In the genomic region with DNA sequence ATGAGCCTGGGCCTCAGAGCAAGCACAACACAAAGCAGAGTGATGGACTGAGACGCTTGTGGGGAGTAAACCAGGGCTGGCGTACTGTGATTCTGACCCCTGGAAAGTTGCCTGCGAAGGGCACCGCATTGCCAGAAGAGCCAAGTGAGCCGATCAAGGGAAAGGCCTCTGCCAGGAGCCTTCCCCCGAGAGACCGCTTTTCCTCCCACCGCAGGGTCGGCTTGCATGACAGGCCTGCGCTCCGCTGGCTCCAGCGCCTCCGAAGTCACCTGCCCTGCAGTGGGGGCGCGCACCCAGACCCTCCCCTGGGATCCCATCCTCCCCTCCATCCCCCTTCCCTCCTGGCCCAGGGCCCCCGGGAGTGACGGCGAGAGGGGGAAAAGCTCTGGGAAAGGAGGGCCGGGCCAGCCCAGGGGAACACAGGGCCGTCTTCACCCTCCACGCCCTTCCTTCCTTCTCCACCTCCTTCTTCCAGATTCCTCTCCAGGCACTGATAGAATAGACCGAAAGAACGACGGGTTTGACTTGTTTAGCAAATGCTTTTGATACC, we compare ENCODE assay signal across 8 cellular contexts.
DNase-seq lines count a peak whose midpoint lies in the region; ATAC-seq and TF ChIP-seq lines count a peak whose summit lies in the region.

No MANE protein-coding gene starts in this region.

- H3K36me3 Mint-ChIP-seq in natural killer cell treated with Interleukin-12 subunit alpha and Interleukin-12 subunit beta and Interleukin-15 and Interleukin-18, amount 100 ng/mL, for 72 hours: no peaks in the 10 kb centered on the region

- no peak overlapping the region for H3K27ac ChIP-seq in SK-N-SH (ENCODE audit: low read depth in 2 of 2, low read length in 1 of 2)
- H3K27ac ChIP-seq in esophagus (ENCODE audit: low read depth in 2 of 2, low read length in 1 of 2): peak overlapping the region; percentile 77 to 81

- H3K4me3 ChIP-seq in SK-N-SH (ENCODE audit: low read depth in 2 of 2, low read length in 1 of 2) (peak overlapping the region; percentile 52 to 62), esophagus (ENCODE audit: low read depth in 1 of 2, low read length in 2 of 2) (peak overlapping the region; percentile 48 to 51)

- no peaks in the 10 kb centered on the region for H4K20me1 ChIP-seq in SK-N-SH (ENCODE audit: insufficient read depth)

- no peak for TF ChIP-seq RAD21 in SK-N-SH (IDR thresholded peaks at IDR 0.05; ENCODE audit: low read length)

- peaks cover 4% of the 10 kb centered on the region for H3K9me3 Mint-ChIP-seq in natural killer cell treated with Interleukin-12 subunit alpha and Interleukin-12 subunit beta and Interleukin-15 and Interleukin-18, amount 100 ng/mL, for 72 hours

- no peaks in the 10 kb centered on the region for H3K36me3 ChIP-seq in SK-N-SH (replicated peaks in 1 of 2; ENCODE audit: control insufficient read depth in 1 of 2, insufficient read depth in 2 of 2, low read length in 1 of 2)
- H3K36me3 ChIP-seq in esophagus (ENCODE audit: control insufficient read depth in 2 of 2, insufficient read depth in 2 of 2, low read length in 1 of 2): no peaks in the 10 kb centered on the region

- TF ChIP-seq CTCF in SK-N-SH (IDR thresholded peaks at IDR 0.05): no peak

- H3K9me3 ChIP-seq in SK-N-SH: no peaks in the 10 kb centered on the region
- H3K9me3 ChIP-seq in esophagus (ENCODE audit: control insufficient read depth in 2 of 2, insufficient read depth in 1 of 2, low read depth in 1 of 2, low read length in 1 of 2): no peaks in the 10 kb centered on the region

- no peaks in the 10 kb centered on the region for H3K79me2 ChIP-seq in SK-N-SH (ENCODE audit: insufficient read depth)

- CTCF ChIA-PET in SK-N-SH (lab: Yijun Ruan, JAX): interaction anchor here (0.6 to 3.3 kb wide), 37 partner anchors 8 to 467 kb away, joined by 3 to 29 read pairs (median 4); a partner anchor contains a TSS

- peak overlapping the region; percentile 78; the same call in 1 of the 2 replicates for H2AFZ ChIP-seq in SK-N-SH (ENCODE audit: low read depth)

- H3K4me2 ChIP-seq in SK-N-SH: peak overlapping the region; percentile 72

- H3K4me1 ChIP-seq in SK-N-SH (ENCODE audit: control insufficient read depth in 1 of 2, insufficient read depth in 2 of 2, low read depth in 1 of 2, low read length in 1 of 2) (peaks cover 0 to 7% of the 10 kb centered on the region in 2 experiments; a peak in 1 of 4 replicates), esophagus (ENCODE audit: control insufficient read depth in 2 of 2, insufficient read depth in 2 of 2, low read length in 1 of 2) (peaks cover 2 to 4% of the 10 kb centered on the region in 2 donors)

- POLR2A ChIA-PET in SK-N-SH (lab: Yijun Ruan, JAX): no interaction called here

- peaks cover 5% of the 10 kb centered on the region; the same call in 1 of the 2 replicates for H3K27me3 ChIP-seq in SK-N-SH (ENCODE audit: insufficient read depth)
- H3K27me3 ChIP-seq in esophagus (ENCODE audit: control insufficient read depth in 1 of 2, insufficient read depth in 2 of 2, low read length in 2 of 2): no peaks in the 10 kb centered on the region

- TF ChIP-seq EP300 in SK-N-SH (IDR thresholded peaks at IDR 0.05; ENCODE audit: borderline replicate concordance in 1 of 2, low read depth in 1 of 2, low read length in 1 of 2): no peak

- H3K27me3 Mint-ChIP-seq in natural killer cell treated with Interleukin-12 subunit alpha and Interleukin-12 subunit beta and Interleukin-15 and Interleukin-18, amount 100 ng/mL, for 72 hours: no peaks in the 10 kb centered on the region

- H3K4me1 Mint-ChIP-seq in natural killer cell treated with Interleukin-12 subunit alpha and Interleukin-12 subunit beta and Interleukin-15 and Interleukin-18, amount 100 ng/mL, for 72 hours (ENCODE audit: low read depth in 2 of 2): peaks cover 37 to 41% of the 10 kb centered on the region in 2 donors

- H3F3A ChIP-seq in SK-N-SH (replicated peaks; ENCODE audit: insufficient read depth): no peaks in the 10 kb centered on the region

- H3K9me2 ChIP-seq in SK-N-SH: no peaks in the 10 kb centered on the region

- H3K9ac ChIP-seq in SK-N-SH: no peak overlapping the region

- H3K4me3 Mint-ChIP-seq in natural killer cell treated with Interleukin-12 subunit alpha and Interleukin-12 subunit beta and Interleukin-15 and Interleukin-18, amount 100 ng/mL, for 72 hours: peak overlapping the region; percentile 95

- ATAC-seq in GM18867 (IDR thresholded peaks at IDR 0.05; ENCODE audit: unreplicated experiment) (peak; percentile 25), HG03066 (IDR thresholded peaks at IDR 0.05; ENCODE audit: low read depth, unreplicated experiment) (peak; percentile 40)
- ATAC-seq in natural killer cell treated with Interleukin-12 subunit alpha and Interleukin-12 subunit beta and Interleukin-15 and Interleukin-18, amount 100 ng/mL, for 72 hours: peak; percentile 4 to 28

- peak; percentile 20 for DNase-seq in 8988T
- peak; percentile 64 for DNase-seq in SK-N-SH
- no peak for DNase-seq in natural killer cell treated with Interleukin-12 subunit alpha and Interleukin-12 subunit beta and Interleukin-15 and Interleukin-18, amount 100 ng/mL, for 72 hours (ENCODE audit: low spot score)
- no peak for DNase-seq in putamen (ENCODE audit: low spot score)
- no peak for DNase-seq in GF-D8 (lab: John Stamatoyannopoulos, UW)

- WGBS in SK-N-SH (ENCODE audit: low lambda C conversion rate): 43% methylated on average over 17 of the region's 24 CpGs
- WGBS in esophagus, 2 donors: 17 to 22% methylated on average over 23 to 24 of the region's 24 CpGs

- H3K27ac Mint-ChIP-seq in natural killer cell treated with Interleukin-12 subunit alpha and Interleukin-12 subunit beta and Interleukin-15 and Interleukin-18, amount 100 ng/mL, for 72 hours: peak overlapping the region; percentile 87 to 97

TF ChIP-seq in SK-N-SH, 30 proteins besides CTCF, POLR2A, EP300 and RAD21:
- TF ChIP-seq TEAD4 (IDR thresholded peaks at IDR 0.05; ENCODE audit: borderline replicate concordance, insufficient read depth) (no peak), YY1 (IDR thresholded peaks at IDR 0.05; ENCODE audit: low read depth) (no peak), RXRA (IDR thresholded peaks at IDR 0.05; ENCODE audit: borderline replicate concordance, low read depth) (no peak), RFX5 (IDR thresholded peaks at IDR 0.05; ENCODE audit: low read length) (no peak), JUND (IDR thresholded peaks at IDR 0.05) (no peak), CHD2 (IDR thresholded peaks at IDR 0.05; ENCODE audit: low read length, partially characterized antibody) (no peak)
- TF ChIP-seq, protein P1, sequence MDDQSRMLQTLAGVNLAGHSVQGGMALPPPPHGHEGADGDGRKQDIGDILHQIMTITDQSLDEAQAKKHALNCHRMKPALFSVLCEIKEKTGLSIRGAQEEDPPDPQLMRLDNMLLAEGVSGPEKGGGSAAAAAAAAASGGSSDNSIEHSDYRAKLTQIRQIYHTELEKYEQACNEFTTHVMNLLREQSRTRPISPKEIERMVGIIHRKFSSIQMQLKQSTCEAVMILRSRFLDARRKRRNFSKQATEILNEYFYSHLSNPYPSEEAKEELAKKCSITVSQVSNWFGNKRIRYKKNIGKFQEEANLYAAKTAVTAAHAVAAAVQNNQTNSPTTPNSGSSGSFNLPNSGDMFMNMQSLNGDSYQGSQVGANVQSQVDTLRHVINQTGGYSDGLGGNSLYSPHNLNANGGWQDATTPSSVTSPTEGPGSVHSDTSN (IDR thresholded peaks at IDR 0.05): no peak
- TF ChIP-seq, protein P2, sequence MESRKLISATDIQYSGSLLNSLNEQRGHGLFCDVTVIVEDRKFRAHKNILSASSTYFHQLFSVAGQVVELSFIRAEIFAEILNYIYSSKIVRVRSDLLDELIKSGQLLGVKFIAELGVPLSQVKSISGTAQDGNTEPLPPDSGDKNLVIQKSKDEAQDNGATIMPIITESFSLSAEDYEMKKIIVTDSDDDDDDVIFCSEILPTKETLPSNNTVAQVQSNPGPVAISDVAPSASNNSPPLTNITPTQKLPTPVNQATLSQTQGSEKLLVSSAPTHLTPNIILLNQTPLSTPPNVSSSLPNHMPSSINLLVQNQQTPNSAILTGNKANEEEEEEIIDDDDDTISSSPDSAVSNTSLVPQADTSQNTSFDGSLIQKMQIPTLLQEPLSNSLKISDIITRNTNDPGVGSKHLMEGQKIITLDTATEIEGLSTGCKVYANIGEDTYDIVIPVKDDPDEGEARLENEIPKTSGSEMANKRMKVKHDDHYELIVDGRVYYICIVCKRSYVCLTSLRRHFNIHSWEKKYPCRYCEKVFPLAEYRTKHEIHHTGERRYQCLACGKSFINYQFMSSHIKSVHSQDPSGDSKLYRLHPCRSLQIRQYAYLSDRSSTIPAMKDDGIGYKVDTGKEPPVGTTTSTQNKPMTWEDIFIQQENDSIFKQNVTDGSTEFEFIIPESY (IDR thresholded peaks at IDR 0.05; ENCODE audit: borderline replicate concordance, low read depth): no peak
TF ChIP-seq in SK-N-SH: peak in this region for 0.

Comparison
In these comparisons a context has a peak if more than half of its experiments do, and no peak if none do; other contexts are left out.
1. DNase-seq: peak in 8988T (single experiment) and SK-N-SH (single experiment); none in natural killer cell treated with Interleukin-12 subunit alpha and Interleukin-12 subunit beta and Interleukin-15 and Interleukin-18, amount 100 ng/mL, for 72 hours (single experiment), putamen (single experiment) and GF-D8 (single experiment).
2. H3K27ac ChIP-seq: peak in esophagus (2 of 2); none in SK-N-SH (0 of 2).
3. Peak in every context shown above with its lines, with median percentiles within 50 percentile points of each other: ATAC-seq.